Comparison of ENCODE assay signal across 8 cellular contexts in the genomic region with DNA sequence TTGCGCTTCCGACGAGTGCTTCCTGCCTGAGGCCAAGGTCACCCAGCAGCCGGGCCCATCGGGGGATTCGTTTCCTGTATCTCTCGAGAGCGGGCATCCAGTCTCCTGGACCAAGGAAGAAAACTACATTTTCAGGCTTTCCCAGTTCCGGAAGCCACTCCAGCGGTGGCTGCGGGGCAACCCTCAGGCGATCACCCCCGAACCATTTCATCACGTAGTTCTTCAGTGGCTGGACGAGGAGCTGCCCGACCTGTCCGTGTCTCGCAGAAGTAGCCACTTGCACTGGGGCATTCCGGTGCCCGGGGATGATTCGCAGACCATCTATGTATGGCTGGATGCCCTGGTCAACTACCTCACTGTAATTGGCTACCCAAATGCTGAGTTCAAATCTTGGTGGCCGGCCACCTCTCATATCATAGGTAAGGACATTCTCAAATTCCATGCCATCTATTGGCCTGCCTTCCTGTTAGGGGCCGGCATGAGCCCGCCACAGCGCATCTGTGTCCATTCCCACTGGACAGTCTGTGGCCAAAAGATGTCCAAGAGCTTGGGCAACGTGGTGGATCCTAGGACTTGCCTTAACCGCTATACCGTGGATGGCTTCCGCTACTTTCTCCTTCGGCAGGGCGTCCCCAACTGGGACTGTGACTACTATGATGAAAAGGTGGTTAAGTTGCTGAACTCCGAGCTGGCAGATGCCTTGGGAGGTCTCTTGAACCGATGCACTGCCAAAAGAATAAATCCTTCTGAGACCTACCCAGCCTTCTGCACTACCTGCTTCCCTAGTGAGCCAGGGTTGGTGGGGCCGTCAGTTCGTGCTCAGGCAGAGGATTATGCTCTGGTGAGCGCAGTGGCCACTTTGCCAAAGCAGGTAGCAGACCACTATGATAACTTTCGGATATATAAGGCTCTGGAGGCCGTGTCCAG. TPM values are rescaled to one million over a fixed set of nuclear protein-coding genes. Genes with fewer than 3 reads are reported as not detected.
DNase-seq lines count a peak whose midpoint lies in the region; ATAC-seq and TF ChIP-seq lines count a peak whose summit lies in the region.

No MANE protein-coding gene starts in this region.

- DNase-seq in DMS53 (lab: John Stamatoyannopoulos, UW) (peak; percentile 47), HT1080 (ENCODE audit: low read depth) (peak; percentile 7), cardiac muscle cell (ENCODE audit: low read depth in 1 of 2, low spot score in 1 of 2) (no peak), posterior vena cava (ENCODE audit: low spot score) (peak; percentile 83)
- peak; percentile 41 to 42 for DNase-seq in activated T-cell treated with anti-CD3 and anti-CD28 coated beads, Interleukin-2, amount 50 U/mL, for 48 hours

- H3K4me1 ChIP-seq in cardiac muscle cell (ENCODE audit: low read depth): peaks cover 21% of the 10 kb centered on the region

- intact Hi-C loops in posterior vena cava (cut with DNase I): loop anchor here in 1 of 2 donors (10.0 kb wide), 1 partner anchor 191 kb away; the partner anchor contains the start of gene MOB4

- TF ChIP-seq CTCF in cardiac muscle cell (IDR thresholded peaks at IDR 0.05; ENCODE audit: low read depth, low read length): no peak

- H3K36me3 ChIP-seq in cardiac muscle cell: no peaks in the 10 kb centered on the region

- no peaks in the 10 kb centered on the region for H3K9me3 ChIP-seq in cardiac muscle cell (ENCODE audit: low read depth)

- ATAC-seq in HG02870 (IDR thresholded peaks at IDR 0.05; ENCODE audit: unreplicated experiment) (no peak), GM19035 (IDR thresholded peaks at IDR 0.05; ENCODE audit: unreplicated experiment) (no peak), HG02938 (IDR thresholded peaks at IDR 0.05; ENCODE audit: unreplicated experiment) (no peak)

- peak overlapping the region; percentile 76 for H3K4me3 ChIP-seq in cardiac muscle cell

- no peak overlapping the region for H3K27ac ChIP-seq in cardiac muscle cell

- H3K27me3 ChIP-seq in cardiac muscle cell: no peaks in the 10 kb centered on the region

RNA-seq across cellular contexts. Expression of gene MARS2, which starts 1.0 kb away (rescaled TPM):
- total RNA-seq in HT1080 (2014; rRNA removed; shearing (Covaris generic)): 9.2 and 13.1 TPM in 2 replicates
- 8.7 and 9.3 TPM in 2 replicates for polyA plus RNA-seq in HT1080 (2015; cell fraction: cytosol; rRNA removed)
- polyA plus RNA-seq in HT1080 (2015; cell fraction: nucleus; rRNA removed): 13.7 and 14.8 TPM in 2 replicates
- 9.3 and 10.2 TPM in 2 replicates for total RNA-seq in cardiac muscle cell
- 8.4 and 11.6 TPM in 2 replicates for polyA plus RNA-seq in cardiac muscle cell
- total RNA-seq in posterior vena cava: 1 to 10 TPM; 3.4 to 3.5 TPM

RNA-seq across cellular contexts. Expression of gene RFTN2, which starts 30.8 kb away (rescaled TPM):
- not detected in 2 replicates for total RNA-seq in HT1080 (2014; rRNA removed; shearing (Covaris generic))
- polyA plus RNA-seq in HT1080 (2015; cell fraction: cytosol; rRNA removed): not detected in 2 replicates
- polyA plus RNA-seq in HT1080 (2015; cell fraction: nucleus; rRNA removed): not detected in 2 replicates
- 2.8 and 8.3 TPM in 2 replicates for total RNA-seq in cardiac muscle cell
- 5.0 and 5.9 TPM in 2 replicates for polyA plus RNA-seq in cardiac muscle cell
- 10 to 100 TPM in 1 of 2 donors, 1 to 10 TPM in 1; 5.4 to 11.4 TPM for total RNA-seq in posterior vena cava

Comparison
In these comparisons a context has a peak if more than half of its experiments do, and no peak if none do; other contexts are left out.
1. DNase-seq: peak in DMS53 (single experiment), HT1080 (single experiment), activated T-cell treated with anti-CD3 and anti-CD28 coated beads, Interleukin-2, amount 50 U/mL, for 48 hours (2 of 2) and posterior vena cava (single experiment); none in cardiac muscle cell (0 of 2).